ENCODE assay signal across 1 cellular context in genomic region chr11:17188675-17189074, GRCh38.
TF ChIP-seq lines count a peak whose summit lies in the region.

No MANE protein-coding gene starts in this region.

TF ChIP-seq in GM23338, 12 proteins besides CTCF, POLR2A, EP300 and RAD21 (continued from another document):
- TF ChIP-seq ZNF462 (CRISPR knock-in tag; IDR thresholded peaks at IDR 0.05), result no peak; the same call in 1 of the 2 replicates
- no peak for TF ChIP-seq REST (IDR thresholded peaks at IDR 0.05; ENCODE audit: unreplicated experiment)
